Comparison of ENCODE assay signal across 16 cellular contexts in the genomic region with DNA sequence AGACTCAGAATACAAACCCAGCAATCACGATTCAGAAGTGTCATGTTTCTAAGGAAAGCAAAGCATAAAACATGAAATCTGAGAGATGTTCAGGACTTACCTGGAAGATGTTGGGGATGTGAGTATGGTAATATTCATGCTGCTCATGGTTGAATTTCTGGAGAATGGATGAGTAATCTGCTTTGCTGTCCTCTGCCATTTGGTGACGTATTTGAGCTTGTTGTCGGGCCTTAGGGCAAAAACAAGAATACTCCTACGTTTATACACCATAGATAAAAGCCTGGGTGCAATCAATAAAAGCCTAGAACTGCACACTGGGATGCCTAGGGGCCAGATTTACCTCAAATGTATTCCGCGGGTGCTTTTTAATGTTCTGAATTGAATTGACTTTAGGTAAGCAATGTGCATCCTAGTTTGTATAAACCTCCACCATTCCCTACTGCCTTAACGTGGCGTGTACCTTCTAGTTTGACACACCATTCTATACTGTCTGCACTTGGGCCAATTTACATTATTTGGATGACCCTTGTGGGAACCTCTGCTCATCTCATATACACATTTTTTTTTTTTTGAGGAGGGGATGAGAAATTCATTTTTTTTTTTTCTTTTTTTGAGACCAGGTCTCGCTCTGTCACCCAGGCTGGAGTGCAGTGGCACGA.
A peak's percentile ranks its signal among the peaks of the same experiment; 100 is the strongest.
DNase-seq lines count a peak whose midpoint lies in the region; ATAC-seq and TF ChIP-seq lines count a peak whose summit lies in the region.
"Had no signal": no experiment of that assay in that cellular context is flagged by ENCODE, and none has a peak within 500 bp of the region (broad histone marks: within the 10 kb centered on the region; RNA-seq: fewer than 3 reads in every experiment).

No MANE protein-coding gene starts in this region.

- H3K9me3 Mint-ChIP-seq in activated T-helper 17 cell treated with anti-CD3 and anti-CD28 coated beads, Interleukin-2, amount 50 U/mL, for 72 hours: no peaks in the 10 kb centered on the region
- no peaks in the 10 kb centered on the region for H3K9me3 Mint-ChIP-seq in memory B cell
- H3K9me3 Mint-ChIP-seq: naive B cell had no signal

- intact Hi-C loops in lower leg skin (cut with DNase I; ENCODE audit: low total_unique reads): no loop called here

- ATAC-seq in activated T-helper 17 cell treated with anti-CD3 and anti-CD28 coated beads, Interleukin-2, amount 50 U/mL, for 72 hours (replicated peaks): peak; percentile 59
- no peak for ATAC-seq in memory B cell (ENCODE audit: low read depth)
- no peak for ATAC-seq in HG02970 (IDR thresholded peaks at IDR 0.05; ENCODE audit: low FRiP score, unreplicated experiment)
- ATAC-seq: A549, psoas muscle had no signal

- DNase-seq in activated CD8-positive, alpha-beta memory T cell treated with anti-CD3 and anti-CD28 coated beads for 24 hours: peak; percentile 24
- DNase-seq in activated CD8-positive, alpha-beta memory T cell treated with anti-CD3 and anti-CD28 coated beads, Interleukin-2, amount 50 U/mL, for 48 hours: no peak
- DNase-seq in HL-60 (ENCODE audit: low read depth in 1 of 2, low spot score in 1 of 2): no peak
- no peak for DNase-seq in memory B cell (ENCODE audit: low spot score in 2 of 2)
- DNase-seq in lower leg skin (ENCODE audit: low spot score in 2 of 2): no peak
- no peak for DNase-seq in MV-4-11 (lab: John Stamatoyannopoulos, UW)
- DNase-seq: aorta, Caco-2, naive B cell, NCI-H146, NCI-H446, psoas muscle, SK-N-SH had no signal

- no peak overlapping the region for H3K4me3 ChIP-seq in HL-60 (replicated peaks; ENCODE audit: insufficient read depth, low read length)
- H3K4me3 ChIP-seq in lower leg skin (ENCODE audit: low read depth, poor library complexity, severe bottlenecking): no peak overlapping the region
- H3K4me3 ChIP-seq: A549, psoas muscle had no signal

- H3K27ac ChIP-seq in HL-60 (replicated peaks): 0 out of 2 replicates have a peak overlapping the region, but pooled peaks have one; percentile 6
- H3K27ac ChIP-seq: A549, psoas muscle had no signal

- no peak for TF ChIP-seq POLR2A in lower leg skin (IDR thresholded peaks at IDR 0.05)

- 71 to 75% methylated on average over 10 of the region's 10 CpGs for WGBS in lower leg skin, 2 donors

- peak overlapping the region; percentile 72 for H3K27ac Mint-ChIP-seq in activated T-helper 17 cell treated with anti-CD3 and anti-CD28 coated beads, Interleukin-2, amount 50 U/mL, for 72 hours
- H3K27ac Mint-ChIP-seq in memory B cell: peak overlapping the region; percentile 11

- TF ChIP-seq CTCF in HL-60 (IDR thresholded peaks at IDR 0.05; ENCODE audit: insufficient read depth, low read length): no peak
- no peak for TF ChIP-seq CTCF in lower leg skin (IDR thresholded peaks at IDR 0.05)

- H3K4me3 Mint-ChIP-seq in activated T-helper 17 cell treated with anti-CD3 and anti-CD28 coated beads, Interleukin-2, amount 50 U/mL, for 72 hours: peak overlapping the region; percentile 39
- H3K4me3 Mint-ChIP-seq in memory B cell: no peak overlapping the region

- H3K27me3 ChIP-seq in HL-60 (ENCODE audit: insufficient read depth, poor library complexity, severe bottlenecking): no peaks in the 10 kb centered on the region

- peaks cover 31% of the 10 kb centered on the region for H3K4me1 Mint-ChIP-seq in activated T-helper 17 cell treated with anti-CD3 and anti-CD28 coated beads, Interleukin-2, amount 50 U/mL, for 72 hours
- H3K4me1 Mint-ChIP-seq in memory B cell: peaks cover 18% of the 10 kb centered on the region

- no peaks in the 10 kb centered on the region for H3K27me3 Mint-ChIP-seq in activated T-helper 17 cell treated with anti-CD3 and anti-CD28 coated beads, Interleukin-2, amount 50 U/mL, for 72 hours
- no peaks in the 10 kb centered on the region for H3K27me3 Mint-ChIP-seq in memory B cell
- H3K27me3 Mint-ChIP-seq: naive B cell had no signal

- peaks cover 99% of the 10 kb centered on the region for H3K36me3 Mint-ChIP-seq in activated T-helper 17 cell treated with anti-CD3 and anti-CD28 coated beads, Interleukin-2, amount 50 U/mL, for 72 hours (ENCODE audit: low read depth)
- H3K36me3 Mint-ChIP-seq in memory B cell: peaks cover 13% of the 10 kb centered on the region
